In genomic region chr10:72328829-72329204, GRCh38 we compare ENCODE assay signal across 10 cellular contexts. TPM values are rescaled to one million over a fixed set of nuclear protein-coding genes. Genes with fewer than 3 reads are reported as not detected.
A peak's percentile ranks its signal among the peaks of the same experiment; 100 is the strongest.
DNase-seq lines count a peak whose midpoint lies in the region; ATAC-seq and TF ChIP-seq lines count a peak whose summit lies in the region.
"Had no signal": no experiment of that assay in that cellular context is flagged by ENCODE, and none has a peak within 500 bp of the region (broad histone marks: within the 10 kb centered on the region; RNA-seq: fewer than 3 reads in every experiment).

No MANE protein-coding gene starts in this region.

- peak overlapping the region; percentile 69 to 74 for H3K27ac ChIP-seq in right atrium auricular region

- H3K27ac Mint-ChIP-seq in stimulated activated naive CD8-positive, alpha-beta T cell treated with anti-CD3 and anti-CD28 coated beads, Interleukin-15, amount 100 ng/mL, for 72 hours = peak overlapping the region; percentile 100

- H3K9me3 Mint-ChIP-seq in stimulated activated naive CD8-positive, alpha-beta T cell treated with anti-CD3 and anti-CD28 coated beads, Interleukin-15, amount 100 ng/mL, for 72 hours = no peaks in the 10 kb centered on the region

- intact Hi-C loops in posterior cingulate gyrus (cut with DNase I) = loop anchor here (5.0 kb wide), 2 partner anchors 197 to 282 kb away; no protein-coding TSS in a partner anchor

- no peaks in the 10 kb centered on the region for H3K27me3 Mint-ChIP-seq in stimulated activated naive CD8-positive, alpha-beta T cell treated with anti-CD3 and anti-CD28 coated beads, Interleukin-15, amount 100 ng/mL, for 72 hours

- peaks cover 0 to 79% of the 10 kb centered on the region in 2 donors for H3K4me1 ChIP-seq in right atrium auricular region

- peak; percentile 71 for DNase-seq in activated CD4-positive, alpha-beta T cell treated with anti-CD3 and anti-CD28 coated beads for 48 hours
- no peak for DNase-seq in activated CD4-positive, alpha-beta T cell treated with anti-CD3 and anti-CD28 coated beads for 1 hour
- peak; percentile 58 to 69 for DNase-seq in activated CD4-positive, alpha-beta T cell treated with anti-CD3 and anti-CD28 coated beads, Interleukin-2, amount 50 U/mL, for 48 hours
- DNase-seq in right atrium auricular region (ENCODE audit: low spot score) (no peak), posterior cingulate gyrus (no peak), NCI-H2107 treated with DMSO at 0.1 percent for 48 hours (lab: John Stamatoyannopoulos, UW; ENCODE audit: unreplicated experiment) (no peak), Ammon's horn (ENCODE audit: low spot score) (no peak)
- DNase-seq in stimulated activated naive CD8-positive, alpha-beta T cell treated with anti-CD3 and anti-CD28 coated beads, Interleukin-15, amount 100 ng/mL, for 72 hours = peak; percentile 74 to 86
- DNase-seq: stimulated activated CD4-positive, alpha-beta T cell treated with anti-CD3 and anti-CD28 coated beads, Interleukin-2, amount 100 ng/mL, for 48 hours had no signal

- no peak for TF ChIP-seq CTCF in right atrium auricular region (IDR thresholded peaks at IDR 0.05)

- H3K4me3 ChIP-seq in right atrium auricular region = no peak overlapping the region
- H3K4me3 ChIP-seq: left lung had no signal

- H3K4me1 Mint-ChIP-seq in stimulated activated naive CD8-positive, alpha-beta T cell treated with anti-CD3 and anti-CD28 coated beads, Interleukin-15, amount 100 ng/mL, for 72 hours = peaks cover 90% of the 10 kb centered on the region

- H3K27me3 ChIP-seq in right atrium auricular region = no peaks in the 10 kb centered on the region
- H3K27me3 ChIP-seq: left lung had no signal

- H3K36me3 ChIP-seq in right atrium auricular region = no peaks in the 10 kb centered on the region
- H3K36me3 ChIP-seq: left lung had no signal

- no peaks in the 10 kb centered on the region for H3K9me3 ChIP-seq in right atrium auricular region
- H3K9me3 ChIP-seq: left lung had no signal

- peak overlapping the region; percentile 95 to 98 for H3K4me3 Mint-ChIP-seq in stimulated activated naive CD8-positive, alpha-beta T cell treated with anti-CD3 and anti-CD28 coated beads, Interleukin-15, amount 100 ng/mL, for 72 hours

- ATAC-seq in stimulated activated naive CD8-positive, alpha-beta T cell treated with anti-CD3 and anti-CD28 coated beads, Interleukin-15, amount 100 ng/mL, for 72 hours = peak; percentile 59

RNA-seq across cellular contexts. Expression of gene DNAJB12, which starts 25.9 kb away (rescaled TPM):
- total RNA-seq in right atrium auricular region = 10 to 100 TPM; 24.5 to 36.8 TPM

RNA-seq across cellular contexts. Expression of gene DDIT4, which starts 55.1 kb away (rescaled TPM):
- total RNA-seq in right atrium auricular region = 100 to 1,000 TPM; 100 to 136 TPM

Comparison
In these comparisons a context has a peak if more than half of its experiments do, and no peak if none do; other contexts are left out.
1. DNase-seq: peak in activated CD4-positive, alpha-beta T cell treated with anti-CD3 and anti-CD28 coated beads for 48 hours (single experiment), activated CD4-positive, alpha-beta T cell treated with anti-CD3 and anti-CD28 coated beads, Interleukin-2, amount 50 U/mL, for 48 hours (2 of 2) and stimulated activated naive CD8-positive, alpha-beta T cell treated with anti-CD3 and anti-CD28 coated beads, Interleukin-15, amount 100 ng/mL, for 72 hours (2 of 2); none in activated CD4-positive, alpha-beta T cell treated with anti-CD3 and anti-CD28 coated beads for 1 hour (single experiment), right atrium auricular region (single experiment), posterior cingulate gyrus (0 of 10), NCI-H2107 treated with DMSO at 0.1 percent for 48 hours (single experiment) and Ammon's horn (single experiment).